In genomic region chr1:206940588-206940936, GRCh38 we compare ENCODE assay signal across 19 cellular contexts. TPM values are rescaled to one million over a fixed set of nuclear protein-coding genes. Genes with fewer than 3 reads are reported as not detected.
DNase-seq lines count a peak whose midpoint lies in the region; ATAC-seq, FAIRE-seq and TF ChIP-seq lines count a peak whose summit lies in the region.
"Had no signal": no experiment of that assay in that cellular context is flagged by ENCODE, and none has a peak within 500 bp of the region (broad histone marks: within the 10 kb centered on the region; RNA-seq: fewer than 3 reads in every experiment).

No MANE protein-coding gene starts in this region.

- no peaks in the 10 kb centered on the region for H3K9me1 ChIP-seq in K562 (ENCODE audit: control insufficient read depth, insufficient read depth, low read length)

- H3K79me2 ChIP-seq in K562 (ENCODE audit: control insufficient read depth, insufficient read depth, low read length): no peaks in the 10 kb centered on the region

- H3K9me3 ChIP-seq in K562 (replicated peaks; ENCODE audit: control insufficient read depth, insufficient read depth, low read depth, low read length) (no peaks in the 10 kb centered on the region), esophagus (ENCODE audit: control insufficient read depth in 2 of 2, insufficient read depth in 1 of 2, low read depth in 1 of 2, low read length in 1 of 2) (no peaks in the 10 kb centered on the region), transverse colon (no peaks in the 10 kb centered on the region), adrenal gland (replicated peaks in 1 of 3) (no peaks in the 10 kb centered on the region)
- H3K9me3 ChIP-seq: A549, HAP-1 had no signal

- POLR2A ChIA-PET in K562 (lab: Yijun Ruan, JAX): interaction anchor here (0.7 to 2.2 kb wide), 3 partner anchors 11 to 20 kb away, joined by 3 to 14 read pairs (median 4); no protein-coding TSS in a partner anchor

- WGBS in K562 (ENCODE audit: insufficient coverage, low coverage, missing lambda C conversion rate): 59% methylated on average over 3 of the region's 3 CpGs
- WGBS in esophagus, 2 donors: 71 to 90% methylated on average over 3 of the region's 3 CpGs
- 0 to 51% methylated on average over 2 to 3 of the region's 3 CpGs for WGBS in transverse colon (ENCODE audit: low coverage in 1 of 2), 2 donors
- WGBS in adrenal gland, 4 donors: 85 to 97% (median 88%) methylated on average over 3 of the region's 3 CpGs

- ATAC-seq in K562: no peak
- ATAC-seq: A549, GM12878 had no signal

- TF ChIP-seq POLR2A in K562 (conservative IDR thresholded peaks at IDR 0.05) (no peak), transverse colon (IDR thresholded peaks at IDR 0.05) (no peak), adrenal gland (IDR thresholded peaks at IDR 0.05) (no peak)

- no peak for DNase-seq in K562 (ENCODE audit: extremely low read depth in 1 of 4, low spot score in 3 of 4)
- DNase-seq in transverse colon: no peak
- no peak for DNase-seq in DMS79 treated with DMSO at 0.1 percent for 48 hours (lab: John Stamatoyannopoulos, UW)
- no peak for DNase-seq in NK-92 treated with Interleukin-12 subunit alpha and Interleukin-12 subunit beta, amount 100 ng/mL, for 24 hours (lab: John Stamatoyannopoulos, UW)
- DNase-seq in adrenal gland: no peak
- DNase-seq: CD4-positive, CD25-positive, alpha-beta regulatory T cell; DMS 273 treated with DMSO at 0.1 percent for 48 hours had no signal

- no TSS peak for BruUV-seq in K562 (replicated peaks; lab: Mats Ljungman, UMichigan)

- no peak for FAIRE-seq in K562 (lab: Jason Lieb, UNC)
- FAIRE-seq: A549, GM12878, GM18507, H1 had no signal

- H3K27me3 ChIP-seq in K562 (ENCODE audit: control insufficient read depth in 2 of 2, insufficient read depth in 2 of 2, low read length in 2 of 2): peaks cover 3 to 4% of the 10 kb centered on the region in 2 experiments; a peak in 2 of 5 replicates
- no peaks in the 10 kb centered on the region for H3K27me3 ChIP-seq in esophagus (ENCODE audit: control insufficient read depth in 1 of 2, insufficient read depth in 2 of 2, low read length in 2 of 2)
- H3K27me3 ChIP-seq in rectal smooth muscle tissue (ENCODE audit: control insufficient read depth, insufficient read depth, low read length): no peaks in the 10 kb centered on the region
- H3K27me3 ChIP-seq in transverse colon: no peaks in the 10 kb centered on the region
- H3K27me3 ChIP-seq in adrenal gland: no peaks in the 10 kb centered on the region

- H3K4me1 ChIP-seq in K562 (replicated peaks in 1 of 2; ENCODE audit: control insufficient read depth in 2 of 2, insufficient read depth in 2 of 2, low read length in 2 of 2) (peaks cover 27 to 42% of the 10 kb centered on the region in 2 experiments), esophagus (ENCODE audit: control insufficient read depth in 2 of 2, insufficient read depth in 2 of 2, low read length in 1 of 2) (peaks cover 0 to 2% of the 10 kb centered on the region in 2 donors), rectal smooth muscle tissue (ENCODE audit: control insufficient read depth, insufficient read depth, low read length) (no peaks in the 10 kb centered on the region), transverse colon (peaks cover 3 to 45% (median 24%) of the 10 kb centered on the region in 4 donors), adrenal gland (replicated peaks in 1 of 2) (no peaks in the 10 kb centered on the region)
- H3K4me1 ChIP-seq: HAP-1 had no signal

- intact Hi-C loops in K562 (cut with micrococcal nuclease): no loop called here
- intact Hi-C loops in transverse colon (cut with DNase I; ENCODE audit: low total_unique reads): no loop called here
- intact Hi-C loops in adrenal gland (cut with DNase I): no loop called here

- H2AFZ ChIP-seq in K562 (ENCODE audit: low read depth, low read length): no peak overlapping the region

- H4K20me1 ChIP-seq in K562 (replicated peaks; ENCODE audit: control insufficient read depth, insufficient read depth, low read length): no peaks in the 10 kb centered on the region

- no peak for TF ChIP-seq CTCF in K562 (IDR thresholded peaks at IDR 0.05 in 2 of 3, conservative IDR thresholded peaks at IDR 0.05 in 1 of 3; ENCODE audit: insufficient read depth in 2 of 3, low read depth in 1 of 3, low read length in 3 of 3)
- TF ChIP-seq CTCF in transverse colon (IDR thresholded peaks at IDR 0.05): no peak
- no peak for TF ChIP-seq CTCF in adrenal gland (IDR thresholded peaks at IDR 0.05)

- CTCF ChIA-PET in K562 (lab: Yijun Ruan, JAX; ENCODE audit: low intra/inter-chr PET ratio): no interaction called here

- H3K36me3 ChIP-seq in K562 (ENCODE audit: control insufficient read depth, insufficient read depth, low read length): no peaks in the 10 kb centered on the region
- no peaks in the 10 kb centered on the region for H3K36me3 ChIP-seq in esophagus (ENCODE audit: control insufficient read depth in 2 of 2, insufficient read depth in 2 of 2, low read length in 1 of 2)
- peaks cover 3% of the 10 kb centered on the region for H3K36me3 ChIP-seq in rectal smooth muscle tissue (ENCODE audit: control insufficient read depth, insufficient read depth, low read length)
- H3K36me3 ChIP-seq in transverse colon: no peaks in the 10 kb centered on the region
- no peaks in the 10 kb centered on the region for H3K36me3 ChIP-seq in adrenal gland (replicated peaks in 1 of 2)
- H3K36me3 ChIP-seq: HAP-1 had no signal

- H3K4me3 ChIP-seq in K562: no peak overlapping the region
- H3K4me3 ChIP-seq in esophagus (ENCODE audit: low read depth in 1 of 2, low read length in 2 of 2): no peak overlapping the region
- H3K4me3 ChIP-seq in rectal smooth muscle tissue (ENCODE audit: low read length): peak overlapping the region; percentile 40
- no peak overlapping the region for H3K4me3 ChIP-seq in transverse colon
- H3K4me3 ChIP-seq in adrenal gland: no peak overlapping the region
- H3K4me3 ChIP-seq: A549, GM12878, HAP-1 had no signal

- no peak overlapping the region for H3K4me2 ChIP-seq in K562 (ENCODE audit: insufficient read depth, low read length)
- H3K4me2 ChIP-seq: A549 had no signal

- in situ Hi-C loops in K562 (cut with MboI) (no loop called here), transverse colon (cut with MboI; ENCODE audit: low pct_ligation_motif_present in 1 of 4, low pct_unique_long_range_greater_than_20kb in 1 of 4, low sequenced_read_pairs in 3 of 4) (no loop called here)

- H3K9ac ChIP-seq in K562 (ENCODE audit: insufficient read depth in 1 of 2, low read depth in 2 of 2, low read length in 2 of 2): no peak overlapping the region
- no peak overlapping the region for H3K9ac ChIP-seq in rectal smooth muscle tissue (ENCODE audit: low read length)

- TF ChIP-seq RAD21 in K562 (CRISPR knock-in tag; conservative IDR thresholded peaks at IDR 0.05 in 1 of 2, IDR thresholded peaks at IDR 0.05 in 1 of 2): no peak

- no peak for TF ChIP-seq EP300 in K562 (IDR thresholded peaks at IDR 0.05; ENCODE audit: low read length)
- no peak for TF ChIP-seq EP300 in transverse colon (IDR thresholded peaks at IDR 0.05; ENCODE audit: low read depth)

- H3K27ac ChIP-seq in K562 (ENCODE audit: extremely low read depth, low read depth, low read length) (no peak overlapping the region), esophagus (ENCODE audit: low read depth in 2 of 2, low read length in 1 of 2) (peak overlapping the region; percentile 63 to 78), rectal smooth muscle tissue (ENCODE audit: low read depth, low read length) (no peak overlapping the region), transverse colon (peak overlapping the region; percentile 82 to 89 (median 83)), adrenal gland (no peak overlapping the region)
- H3K27ac ChIP-seq: A549 had no signal

RNA-seq across cellular contexts. Expression of gene PIGR, which starts 5.7 kb away (rescaled TPM):
- total RNA-seq in K562 (2011; cell fraction: chromatin; rRNA removed; ENCODE audit: low replicate concordance): not detected in 2 replicates
- total RNA-seq in K562 (2011; cell fraction: nucleolus; rRNA removed): not detected in 2 replicates
- total RNA-seq in K562 (2011; cell fraction: nucleoplasm; rRNA removed): not detected in 2 replicates
- 0.05 TPM in 1 of 2 replicates, not detected in the other for total RNA-seq in K562 (2014; rRNA removed)
- not detected in 2 replicates for total RNA-seq in K562 (2014; rRNA removed; fragmentation: Illumina TruSeq; extraction: Trizol)
- 0.04 TPM in 1 of 2 replicates, not detected in the other for total RNA-seq in K562 (2015; rRNA removed; fragmentation: Illumina TruSeq; extraction: Trizol)
- 1.5 and 2.7 TPM in 2 replicates for total RNA-seq in K562 (2021)
- polyA plus RNA-seq in K562 (2011; rRNA removed): not detected in 2 replicates
- 0.01 TPM in 1 of 2 replicates, not detected in the other for polyA plus RNA-seq in K562 (2011; cell fraction: cytosol; rRNA removed)
- not detected in 2 replicates for polyA plus RNA-seq in K562 (2011; cell fraction: nucleus; rRNA removed)
- 0.05 and 0.10 TPM in 2 replicates for polyA plus RNA-seq in K562 (2012)
- 0.03 TPM in 1 of 2 replicates, not detected in the other for polyA plus RNA-seq in K562 (2014; fragmentation: Illumina TruSeq; extraction: Trizol)
- under 1 TPM; 0.01 to 0.03 TPM for polyA plus RNA-seq in K562 (2014; fragmentation: Nextera tagmentation; extraction: Ambion mirVana)
- polyA plus RNA-seq in K562 (2014; rRNA removed): not detected in 2 replicates
- not detected in 2 replicates for polyA minus RNA-seq in K562 (2011; rRNA and poly(A)+ RNA removed)
- polyA minus RNA-seq in K562 (2011; cell fraction: cytosol; rRNA and poly(A)+ RNA removed): not detected in 2 replicates
- not detected in 2 replicates for polyA minus RNA-seq in K562 (2011; cell fraction: nucleus; rRNA and poly(A)+ RNA removed)
- polyA plus RNA-seq in esophagus: 1 to 10 TPM in 1 of 2 donors, under 1 TPM in 1; 0.24 to 1.2 TPM
- over 10,000 TPM in 1 of 4 donors, 1,000 to 10,000 TPM in 3; 3,370 to 10,796 (median 6,659) TPM for total RNA-seq in transverse colon
- 1 to 10 TPM in 3 of 8 donors, under 1 TPM in 3, not detected in 2; under 0.01 to 3.4 (median 1.1) TPM for total RNA-seq in adrenal gland
- under 1 TPM; 0.04 to 0.88 (median 0.10) TPM for polyA plus RNA-seq in adrenal gland
- total RNA-seq: CD4-positive, CD25-positive, alpha-beta regulatory T cell; G401; H1 had no signal
- polyA plus RNA-seq: AG04450; BJ; CD4-positive, CD25-positive, alpha-beta regulatory T cell; H1 had no signal

RNA-seq across cellular contexts. Expression of gene FCMR, which starts 18.8 kb away (rescaled TPM):
- total RNA-seq in K562 (2011; cell fraction: chromatin; rRNA removed; ENCODE audit: low replicate concordance): not detected in 2 replicates
- not detected in 2 replicates for total RNA-seq in K562 (2011; cell fraction: nucleolus; rRNA removed)
- not detected in 2 replicates for total RNA-seq in K562 (2011; cell fraction: nucleoplasm; rRNA removed)
- total RNA-seq in K562 (2014; rRNA removed): not detected in 2 replicates
- total RNA-seq in K562 (2014; rRNA removed; fragmentation: Illumina TruSeq; extraction: Trizol): not detected in 2 replicates
- 0.11 TPM in 1 of 2 replicates, not detected in the other for total RNA-seq in K562 (2015; rRNA removed; fragmentation: Illumina TruSeq; extraction: Trizol)
- total RNA-seq in K562 (2021): 0.54 and 0.82 TPM in 2 replicates
- not detected in 2 replicates for polyA plus RNA-seq in K562 (2011; rRNA removed)
- polyA plus RNA-seq in K562 (2011; cell fraction: cytosol; rRNA removed): 0.22 and 0.28 TPM in 2 replicates
- 0.25 and 0.26 TPM in 2 replicates for polyA plus RNA-seq in K562 (2011; cell fraction: nucleus; rRNA removed)
- 0.16 and 0.55 TPM in 2 replicates for polyA plus RNA-seq in K562 (2012)
- 0.30 and 0.32 TPM in 2 replicates for polyA plus RNA-seq in K562 (2014; fragmentation: Illumina TruSeq; extraction: Trizol)
- under 1 TPM in 1 of 2 experiments, not detected in 1; 0.11 TPM for polyA plus RNA-seq in K562 (2014; fragmentation: Nextera tagmentation; extraction: Ambion mirVana)
- not detected in 2 replicates for polyA plus RNA-seq in K562 (2014; rRNA removed)
- 0.32 TPM in 1 of 2 replicates, not detected in the other for polyA minus RNA-seq in K562 (2011; rRNA and poly(A)+ RNA removed)
- not detected in 2 replicates for polyA minus RNA-seq in K562 (2011; cell fraction: cytosol; rRNA and poly(A)+ RNA removed)
- not detected in 2 replicates for polyA minus RNA-seq in K562 (2011; cell fraction: nucleus; rRNA and poly(A)+ RNA removed)
- 1 to 10 TPM in 1 of 2 donors, under 1 TPM in 1; 0.90 to 2.5 TPM for polyA plus RNA-seq in esophagus
- total RNA-seq in transverse colon: 10 to 100 TPM in 2 of 4 donors, 1 to 10 TPM in 1, under 1 TPM in 1; 1.00 to 51.6 (median 15.9) TPM
- 1 to 10 TPM in 5 of 8 donors, under 1 TPM in 2, not detected in 1; 0.43 to 3.0 (median 1.6) TPM for total RNA-seq in adrenal gland
- polyA plus RNA-seq in adrenal gland: 1 to 10 TPM in 2 of 3 donors, under 1 TPM in 1; 0.27 to 1.5 (median 1.2) TPM
- total RNA-seq: G401, H1, HT1080 had no signal

RNA-seq across cellular contexts. Expression of gene FCAMR, which starts 29.7 kb away (rescaled TPM):
- not detected in 2 replicates for total RNA-seq in K562 (2011; cell fraction: chromatin; rRNA removed; ENCODE audit: low replicate concordance)
- total RNA-seq in K562 (2011; cell fraction: nucleolus; rRNA removed): not detected in 2 replicates
- not detected in 2 replicates for total RNA-seq in K562 (2011; cell fraction: nucleoplasm; rRNA removed)
- total RNA-seq in K562 (2014; rRNA removed) (not detected in 2 replicates), K562 (2014; rRNA removed; fragmentation: Illumina TruSeq; extraction: Trizol) (not detected in 2 replicates), K562 (2015; rRNA removed; fragmentation: Illumina TruSeq; extraction: Trizol) (not detected in 2 replicates), K562 (2021) (not detected in 2 replicates), transverse colon (1 to 10 TPM in 1 of 4 donors, under 1 TPM in 2, not detected in 1; 0.37 to 2.4 (median 0.64) TPM), adrenal gland (not detected)
- polyA plus RNA-seq in K562 (2011; rRNA removed) (not detected in 2 replicates), K562 (2014; fragmentation: Illumina TruSeq; extraction: Trizol) (not detected in 2 replicates), K562 (2014; fragmentation: Nextera tagmentation; extraction: Ambion mirVana) (not detected), K562 (2014; rRNA removed) (not detected in 2 replicates), esophagus (under 1 TPM; 0.02 to 0.06 TPM), adrenal gland (not detected)
- polyA plus RNA-seq in K562 (2011; cell fraction: cytosol; rRNA removed): not detected in 2 replicates
- not detected in 2 replicates for polyA plus RNA-seq in K562 (2011; cell fraction: nucleus; rRNA removed)
- not detected in 2 replicates for polyA plus RNA-seq in K562 (2012)
- not detected in 2 replicates for polyA minus RNA-seq in K562 (2011; rRNA and poly(A)+ RNA removed)
- not detected in 2 replicates for polyA minus RNA-seq in K562 (2011; cell fraction: cytosol; rRNA and poly(A)+ RNA removed)
- polyA minus RNA-seq in K562 (2011; cell fraction: nucleus; rRNA and poly(A)+ RNA removed): not detected in 2 replicates
- total RNA-seq: CD4-positive, CD25-positive, alpha-beta regulatory T cell; G401; H1; HT1080 had no signal
- polyA plus RNA-seq: A549; AG04450; BJ; CD4-positive, CD25-positive, alpha-beta regulatory T cell; H1; IgD-negative memory B cell had no signal

RNA-seq across cellular contexts. Expression of gene IL24, which starts 43.3 kb away (rescaled TPM):
- total RNA-seq in K562 (2011; cell fraction: chromatin; rRNA removed; ENCODE audit: low replicate concordance): not detected in 2 replicates
- not detected in 2 replicates for total RNA-seq in K562 (2011; cell fraction: nucleolus; rRNA removed)
- not detected in 2 replicates for total RNA-seq in K562 (2011; cell fraction: nucleoplasm; rRNA removed)
- total RNA-seq in K562 (2014; rRNA removed) (not detected in 2 replicates), K562 (2014; rRNA removed; fragmentation: Illumina TruSeq; extraction: Trizol) (not detected in 2 replicates), K562 (2015; rRNA removed; fragmentation: Illumina TruSeq; extraction: Trizol) (not detected in 2 replicates), K562 (2021) (not detected in 2 replicates), transverse colon (not detected), adrenal gland (not detected)
- polyA plus RNA-seq in K562 (2011; rRNA removed) (not detected in 2 replicates), K562 (2014; fragmentation: Illumina TruSeq; extraction: Trizol) (not detected in 2 replicates), K562 (2014; fragmentation: Nextera tagmentation; extraction: Ambion mirVana) (under 1 TPM in 1 of 2 experiments, not detected in 1; 0.04 TPM), K562 (2014; rRNA removed) (0.19 TPM in 1 of 2 replicates, not detected in the other), esophagus (not detected), adrenal gland (not detected)
- polyA plus RNA-seq in K562 (2011; cell fraction: cytosol; rRNA removed): 0.04 and 0.06 TPM in 2 replicates
- 0.07 TPM in 1 of 2 replicates, not detected in the other for polyA plus RNA-seq in K562 (2011; cell fraction: nucleus; rRNA removed)
- 0.04 and 0.22 TPM in 2 replicates for polyA plus RNA-seq in K562 (2012)
- not detected in 2 replicates for polyA minus RNA-seq in K562 (2011; rRNA and poly(A)+ RNA removed)
- not detected in 2 replicates for polyA minus RNA-seq in K562 (2011; cell fraction: cytosol; rRNA and poly(A)+ RNA removed)
- not detected in 2 replicates for polyA minus RNA-seq in K562 (2011; cell fraction: nucleus; rRNA and poly(A)+ RNA removed)
- total RNA-seq: CD4-positive, CD25-positive, alpha-beta regulatory T cell; G401; H1 had no signal
- polyA plus RNA-seq: H1 had no signal

Comparison
In these comparisons a context has a peak if more than half of its experiments do, and no peak if none do; other contexts are left out.
1. H3K27ac ChIP-seq: peak in esophagus (2 of 2) and transverse colon (4 of 4); none in K562 (single experiment), rectal smooth muscle tissue (single experiment) and adrenal gland (0 of 5).
2. RNA of gene PIGR, which starts 5.7 kb away (total RNA-seq): 3,370 to 10,796 TPM in transverse colon; under 0.01 to 3.4 TPM in adrenal gland and 0.04 to 2.7 TPM in K562; every median in the first group is over 100 times any median in the second.